ENCODE assay signal across 2 cellular contexts in genomic region chr2:235803028-235803427, GRCh38.
TF ChIP-seq lines count a peak whose summit lies in the region.

No MANE protein-coding gene starts in this region.

TF ChIP-seq in A549, 52 proteins besides CTCF, POLR2A, EP300 and RAD21:
- TF ChIP-seq PBX3 (IDR thresholded peaks at IDR 0.05) (no peak), REST (IDR thresholded peaks at IDR 0.05) (no peak), SREBF2 (IDR thresholded peaks at IDR 0.05) (no peak), HDAC2 (IDR thresholded peaks at IDR 0.05) (no peak), RARB (CRISPR knock-in tag; IDR thresholded peaks at IDR 0.05) (no peak), NR3C1 (IDR thresholded peaks at IDR 0.05) (no peak), RCOR1 (IDR thresholded peaks at IDR 0.05; ENCODE audit: low read depth, low read length) (no peak), ZNF302 (CRISPR knock-in tag; IDR thresholded peaks at IDR 0.05) (no peak), HOXB13 (CRISPR knock-in tag; IDR thresholded peaks at IDR 0.05; ENCODE audit: low read depth) (no peak), ZFP36 (IDR thresholded peaks at IDR 0.05; ENCODE audit: borderline replicate concordance, partially characterized antibody) (no peak), FOSL2 (IDR thresholded peaks at IDR 0.05) (no peak), FOSL2 (CRISPR knock-in tag; IDR thresholded peaks at IDR 0.05) (no peak), EHMT2 (IDR thresholded peaks at IDR 0.05; ENCODE audit: low read depth) (no peak), HOXA7 (CRISPR knock-in tag; IDR thresholded peaks at IDR 0.05) (no peak), MAFK (IDR thresholded peaks at IDR 0.05; ENCODE audit: partially characterized antibody) (no peak), CBX2 (IDR thresholded peaks at IDR 0.05; ENCODE audit: borderline replicate concordance, low read depth) (no peak), SMC3 (IDR thresholded peaks at IDR 0.05) (no peak), POLR2AphosphoS2 (conservative IDR thresholded peaks at IDR 0.05; ENCODE audit: low read length) (no peak)

TF ChIP-seq in HCT116, 20 proteins besides CTCF, POLR2A, EP300 and RAD21 (continued from another document):
- TF ChIP-seq ZBTB33 (IDR thresholded peaks at IDR 0.05; ENCODE audit: extremely low read depth, insufficient replicate concordance, low read length) (no peak), ZNF274 (IDR thresholded peaks at IDR 0.05; ENCODE audit: low read depth, low read length) (no peak), EZH2phosphoT487 (IDR thresholded peaks at IDR 0.05; ENCODE audit: borderline replicate concordance) (no peak), YY1 (IDR thresholded peaks at IDR 0.05; ENCODE audit: extremely low read depth, insufficient replicate concordance, low read depth, low read length) (no peak), ELF1 (IDR thresholded peaks at IDR 0.05; ENCODE audit: borderline replicate concordance, low read depth) (no peak), SP1 (IDR thresholded peaks at IDR 0.05; ENCODE audit: low read depth) (no peak), EGR1 (IDR thresholded peaks at IDR 0.05; ENCODE audit: low read depth) (no peak), TCF7L2 (IDR thresholded peaks at IDR 0.05; ENCODE audit: borderline replicate concordance, extremely low read depth, insufficient read depth, insufficient read length) (no peak), MAX (IDR thresholded peaks at IDR 0.05) (no peak), POLR2AphosphoS5 (IDR thresholded peaks at IDR 0.05; ENCODE audit: low read depth, low read length) (no peak), ATF3 (IDR thresholded peaks at IDR 0.05) (no peak), JUND (IDR thresholded peaks at IDR 0.05) (no peak)
